8 cellular contexts compared by ENCODE assay signal in genomic region chr13:50713849-50714248, GRCh38.
DNase-seq lines count a peak whose midpoint lies in the region; ATAC-seq and TF ChIP-seq lines count a peak whose summit lies in the region.

No MANE protein-coding gene starts in this region.

- peak overlapping the region; percentile 60 for H3K27ac Mint-ChIP-seq in stimulated activated effector memory CD8-positive, alpha-beta T cell treated with anti-CD3 and anti-CD28 coated beads, Interleukin-12 subunit alpha, Interleukin-12 subunit beta, amount 100 ng/mL, for 72 hours

- DNase-seq in GM03348 (ENCODE audit: low spot score) (peak; percentile 71), OCI-LY7 (ENCODE audit: low spot score) (peak; percentile 45), NCI-H1048 (lab: John Stamatoyannopoulos, UW) (no peak)
- DNase-seq in stimulated activated effector memory CD8-positive, alpha-beta T cell treated with anti-CD3 and anti-CD28 coated beads, Interleukin-12 subunit alpha, Interleukin-12 subunit beta, amount 100 ng/mL, for 72 hours (ENCODE audit: low spot score in 2 of 2), result peak; percentile 4 to 53

- peaks cover 21% of the 10 kb centered on the region for H3K4me1 Mint-ChIP-seq in stimulated activated effector memory CD8-positive, alpha-beta T cell treated with anti-CD3 and anti-CD28 coated beads, Interleukin-12 subunit alpha, Interleukin-12 subunit beta, amount 100 ng/mL, for 72 hours

- no peak for TF ChIP-seq CTCF in OCI-LY7 (conservative IDR thresholded peaks at IDR 0.05; ENCODE audit: low read length)

- H3K4me3 Mint-ChIP-seq in stimulated activated effector memory CD8-positive, alpha-beta T cell treated with anti-CD3 and anti-CD28 coated beads, Interleukin-12 subunit alpha, Interleukin-12 subunit beta, amount 100 ng/mL, for 72 hours, result peak overlapping the region; percentile 46

- peaks cover 10% of the 10 kb centered on the region for H3K4me1 ChIP-seq in OCI-LY7 (ENCODE audit: insufficient read depth, low read length, poor library complexity, severe bottlenecking)

- CTCF ChIA-PET in OCI-LY7 (lab: Charles Lee; ENCODE audit: unreplicated experiment), result no interaction called here

- H3K4me3 ChIP-seq in OCI-LY7 (ENCODE audit: low read depth, low read length, poor library complexity, severe bottlenecking), result no peak overlapping the region

- no peaks in the 10 kb centered on the region for H3K9me3 Mint-ChIP-seq in stimulated activated effector memory CD8-positive, alpha-beta T cell treated with anti-CD3 and anti-CD28 coated beads, Interleukin-12 subunit alpha, Interleukin-12 subunit beta, amount 100 ng/mL, for 72 hours

- intact Hi-C loops in OCI-LY7 (cut with micrococcal nuclease; ENCODE audit: unreplicated experiment), result no loop called here

- H3K36me3 Mint-ChIP-seq in stimulated activated effector memory CD8-positive, alpha-beta T cell treated with anti-CD3 and anti-CD28 coated beads, Interleukin-12 subunit alpha, Interleukin-12 subunit beta, amount 100 ng/mL, for 72 hours, result no peaks in the 10 kb centered on the region

- peak overlapping the region; percentile 16; the same call in 1 of the 2 replicates for H2AFZ ChIP-seq in OCI-LY7 (ENCODE audit: low read length)

- no peaks in the 10 kb centered on the region for H3K9me2 ChIP-seq in OCI-LY7 (ENCODE audit: insufficient read depth, low read length)

- ATAC-seq in GM21619 (IDR thresholded peaks at IDR 0.05; ENCODE audit: unreplicated experiment) (peak; percentile 74), esophagus mucosa (peak; percentile 14), HG02571 (IDR thresholded peaks at IDR 0.05; ENCODE audit: unreplicated experiment) (no peak), HG03280 (IDR thresholded peaks at IDR 0.05; ENCODE audit: unreplicated experiment) (no peak)
- peak; percentile 99 for ATAC-seq in stimulated activated effector memory CD8-positive, alpha-beta T cell treated with anti-CD3 and anti-CD28 coated beads, Interleukin-12 subunit alpha, Interleukin-12 subunit beta, amount 100 ng/mL, for 72 hours

- H3K36me3 ChIP-seq in OCI-LY7 (ENCODE audit: insufficient read depth, low read length), result no peaks in the 10 kb centered on the region

- no peaks in the 10 kb centered on the region for H3K79me2 ChIP-seq in OCI-LY7 (ENCODE audit: insufficient read depth, low read depth, low read length)

- peak overlapping the region; percentile 17 for H3K4me2 ChIP-seq in OCI-LY7 (ENCODE audit: low read length)

- BruUV-seq in OCI-LY7 (replicated peaks; lab: Mats Ljungman, UMichigan), result no TSS peak

- H4K20me1 ChIP-seq in OCI-LY7 (ENCODE audit: insufficient read depth, low read length), result no peaks in the 10 kb centered on the region

- POLR2A ChIA-PET in OCI-LY7 (lab: Charles Lee), result interaction anchor here (0.6 to 1.7 kb wide), 6 partner anchors 11 to 705 kb away, joined by 3 to 8 read pairs (median 3); no protein-coding TSS in a partner anchor

- H3K27ac ChIP-seq in OCI-LY7 (ENCODE audit: low read depth, low read length, poor library complexity, severe bottlenecking), result no peak overlapping the region

- no peaks in the 10 kb centered on the region for H3K9me3 ChIP-seq in OCI-LY7 (ENCODE audit: low read length)

Comparison
In these comparisons a context has a peak if more than half of its experiments do, and no peak if none do; other contexts are left out.
1. ATAC-seq: peak in GM21619 (single experiment), esophagus mucosa (single experiment) and stimulated activated effector memory CD8-positive, alpha-beta T cell treated with anti-CD3 and anti-CD28 coated beads, Interleukin-12 subunit alpha, Interleukin-12 subunit beta, amount 100 ng/mL, for 72 hours (single experiment); none in HG02571 (single experiment) and HG03280 (single experiment).